Comparison of ENCODE assay signal across 8 cellular contexts in the genomic region with DNA sequence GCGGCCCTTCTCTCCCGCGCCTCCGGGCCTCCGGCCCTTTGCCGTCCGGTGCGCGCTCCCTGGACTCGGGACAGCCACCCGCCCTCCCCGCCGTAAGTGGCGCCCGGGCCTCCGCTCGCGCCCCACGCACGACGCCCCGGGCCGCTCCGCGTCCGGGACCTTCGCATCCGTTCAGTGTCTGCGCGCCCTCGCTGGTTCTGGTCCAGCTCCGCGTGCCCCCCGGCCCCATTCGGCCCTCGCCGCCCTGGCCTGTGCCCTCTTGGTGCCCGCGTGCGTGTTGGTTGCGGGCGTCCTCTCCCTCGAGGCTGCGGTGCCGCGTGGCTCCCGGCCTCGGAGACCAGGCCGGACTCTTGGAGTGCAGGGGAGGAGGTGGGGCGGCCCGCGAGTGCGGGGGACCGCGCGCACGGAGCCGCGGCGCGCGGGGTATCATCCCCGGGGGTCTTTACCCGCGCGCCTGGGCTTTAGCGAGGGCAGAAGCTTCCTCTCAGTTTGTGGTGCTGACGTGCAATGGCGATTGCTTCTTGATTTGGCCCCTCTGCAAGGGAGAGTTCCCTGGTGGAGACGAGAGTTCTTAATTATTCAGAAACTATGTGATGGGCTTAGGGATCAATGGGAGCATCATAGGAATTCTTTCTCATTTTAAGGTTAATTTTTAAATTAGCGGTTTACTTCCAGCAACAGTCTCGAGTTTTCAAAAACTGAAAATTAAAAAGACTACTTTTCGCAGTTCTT. TPM values are rescaled to one million over a fixed set of nuclear protein-coding genes. Genes with fewer than 3 reads are reported as not detected.
DNase-seq lines count a peak whose midpoint lies in the region; ATAC-seq and TF ChIP-seq lines count a peak whose summit lies in the region.

No MANE protein-coding gene starts in this region.

- WGBS in stomach, 5 donors: 2 to 9% (median 2%) methylated on average over 8 to 73 of the region's 73 CpGs

- peaks cover 8 to 46% (median 30%) of the 10 kb centered on the region in 4 donors for H3K4me1 ChIP-seq in stomach

- peaks cover 0 to 20% (median 4%) of the 10 kb centered on the region in 3 donors for H3K27me3 ChIP-seq in stomach

- in situ Hi-C loops in astrocyte of the cerebellum (cut with HindIII; ENCODE audit: low sequenced_read_pairs): no loop called here

- DNase-seq in EH (ENCODE audit: low read depth) (peak; percentile 29), astrocyte of the cerebellum (ENCODE audit: low read depth) (no peak), islet precursor cell (peak; percentile 60), stomach (no peak), left colon (no peak)
- no peak for DNase-seq in central memory CD4-positive, alpha-beta T cell
- no peak for DNase-seq in stimulated activated naive CD4-positive, alpha-beta T cell treated with Interleukin-2 at 50 U/mL for 16 hours (lab: John Stamatoyannopoulos, UW)

- peak overlapping the region; percentile 58 to 88 (median 86) for H3K27ac ChIP-seq in stomach

- TF ChIP-seq EP300 in stomach (IDR thresholded peaks at IDR 0.05): no peak

- ATAC-seq in HG03108 (IDR thresholded peaks at IDR 0.05; ENCODE audit: unreplicated experiment) (peak; percentile 9), left colon (no peak)

- TF ChIP-seq POLR2A in stomach (IDR thresholded peaks at IDR 0.05): no peak

- H3K9me3 ChIP-seq in stomach: peaks cover 0 to 5% (median 0%) of the 10 kb centered on the region in 4 donors

- H3K4me3 ChIP-seq in astrocyte of the cerebellum (ENCODE audit: low read depth, low read length) (peak overlapping the region; percentile 68), stomach (peak overlapping the region; percentile 81 to 92 (median 84))

- intact Hi-C loops in stomach (cut with DNase I; ENCODE audit: low total_unique reads): no loop called here
- intact Hi-C loops in left colon (cut with DNase I, micrococcal nuclease): no loop called here

- no peaks in the 10 kb centered on the region for H3K36me3 ChIP-seq in stomach

- TF ChIP-seq CTCF in astrocyte of the cerebellum (IDR thresholded peaks at IDR 0.05; ENCODE audit: low read depth, low read length, missing control alignments) (no peak), stomach (IDR thresholded peaks at IDR 0.05) (no peak)

RNA-seq across cellular contexts. Expression of a gene that starts 0.8 kb away (rescaled TPM):
- 10 to 100 TPM in 3 of 5 donors, 1 to 10 TPM in 1, under 1 TPM in 1; 0.87 to 12.8 (median 11.3) TPM for total RNA-seq in stomach
- polyA plus RNA-seq in stomach: 10 to 100 TPM in 1 of 3 donors, 1 to 10 TPM in 2; 3.5 to 11.0 (median 9.3) TPM
- 1 to 10 TPM; 3.1 to 4.1 TPM for total RNA-seq in left colon

Comparison
In these comparisons a context has a peak if more than half of its experiments do, and no peak if none do; other contexts are left out.
1. DNase-seq: peak in EH (single experiment) and islet precursor cell (single experiment); none in astrocyte of the cerebellum (single experiment), stomach (single experiment), central memory CD4-positive, alpha-beta T cell (single experiment), left colon (0 of 2) and stimulated activated naive CD4-positive, alpha-beta T cell treated with Interleukin-2 at 50 U/mL for 16 hours (single experiment).